31 cellular contexts compared by ENCODE assay signal in genomic region chr13:51107996-51108395, GRCh38. TPM values are rescaled to one million over a fixed set of nuclear protein-coding genes. Genes with fewer than 3 reads are reported as not detected.
"Had no signal": no experiment of that assay in that cellular context is flagged by ENCODE, and none has a peak within 500 bp of the region (broad histone marks: within the 10 kb centered on the region; RNA-seq: fewer than 3 reads in every experiment).

No MANE protein-coding gene starts in this region.

- H3K4me3 ChIP-seq: colonic mucosa, esophagus squamous epithelium, gastrocnemius medialis, heart right ventricle, left lung, lower lobe of right lung, mucosa of descending colon had no signal

- H3K36me3 ChIP-seq: colonic mucosa, esophagus squamous epithelium, gastrocnemius medialis, heart right ventricle, left lung, lower lobe of right lung had no signal

- DNase-seq: colonic mucosa; cortex of kidney; effector CD8-positive, alpha-beta T cell; effector memory CD8-positive, alpha-beta T cell; esophagus squamous epithelium; foreskin fibroblast; foreskin melanocyte; gastrocnemius medialis; glutamatergic neuron; head of caudate nucleus; heart right ventricle; hippocampal formation; left cardiac atrium; left lung; left ventricle myocardium superior; lower lobe of right lung; mesenchymal stem cell; mucosa of descending colon; naive B cell had no signal

- H3K27me3 Mint-ChIP-seq: dendritic cell treated with granulocyte-macrophage colony-stimulating factor and Interleukin-4, amounts not matched to agents 40 ng/mL and 50 ng/mL, for 4 days had no signal

- ATAC-seq: effector memory CD8-positive, alpha-beta T cell; gastrocnemius medialis; heart right ventricle; left cardiac atrium; left lung; left ventricle myocardium superior; lower lobe of right lung; mucosa of descending colon had no signal

- FAIRE-seq: endothelial cell of umbilical vein, islet of Langerhans, keratinocyte had no signal

- H3K9me3 ChIP-seq: colonic mucosa, esophagus squamous epithelium, gastrocnemius medialis, heart right ventricle, left lung, lower lobe of right lung, mucosa of descending colon had no signal

- H3K27ac ChIP-seq: colonic mucosa, esophagus squamous epithelium, gastrocnemius medialis, heart right ventricle, left lung, lower lobe of right lung had no signal

- H3K4me1 Mint-ChIP-seq: mesothelial cell of epicardium, naive B cell had no signal

- H3K4me1 ChIP-seq: colonic mucosa, esophagus squamous epithelium, gastrocnemius medialis, heart right ventricle, left lung, lower lobe of right lung had no signal

- H3K4me3 Mint-ChIP-seq: dendritic cell treated with granulocyte-macrophage colony-stimulating factor and Interleukin-4, amounts not matched to agents 40 ng/mL and 50 ng/mL, for 4 days; effector memory CD8-positive, alpha-beta T cell; mesothelial cell of epicardium had no signal

- H3K27ac Mint-ChIP-seq: dendritic cell treated with granulocyte-macrophage colony-stimulating factor and Interleukin-4, amounts not matched to agents 40 ng/mL and 50 ng/mL, for 4 days; effector memory CD8-positive, alpha-beta T cell; mesothelial cell of epicardium had no signal

- H3K9me3 Mint-ChIP-seq: dendritic cell treated with granulocyte-macrophage colony-stimulating factor and Interleukin-4, amounts not matched to agents 40 ng/mL and 50 ng/mL, for 4 days; effector memory CD8-positive, alpha-beta T cell; mesothelial cell of epicardium; naive B cell had no signal

- H3K36me3 Mint-ChIP-seq: mesothelial cell of epicardium, naive B cell had no signal

- H3K27me3 ChIP-seq: colonic mucosa, gastrocnemius medialis, left lung had no signal

RNA-seq across cellular contexts. Expression of gene C13orf42, which starts 3.1 kb away (rescaled TPM):
- total RNA-seq: colonic mucosa, dermis microvascular lymphatic vessel endothelial cell, endothelial cell of umbilical vein, epithelial cell of proximal tubule, esophagus squamous epithelium, gastrocnemius medialis, glomerular endothelial cell, heart right ventricle, kidney epithelial cell, left cardiac atrium, left ventricle myocardium superior, lower lobe of right lung, lung microvascular endothelial cell, mesenteric fat pad, mesothelial cell of epicardium, mucosa of descending colon, myocyte had no signal
- polyA plus RNA-seq: endothelial cell of umbilical vein, keratinocyte had no signal
